ENCODE assay signal across 23 cellular contexts in genomic region chr3:78868570-78868969, GRCh38.
A peak's percentile ranks its signal among the peaks of the same experiment; 100 is the strongest.
DNase-seq lines count a peak whose midpoint lies in the region; ATAC-seq, FAIRE-seq and TF ChIP-seq lines count a peak whose summit lies in the region.
"Had no signal": no experiment of that assay in that cellular context is flagged by ENCODE, and none has a peak within 500 bp of the region (broad histone marks: within the 10 kb centered on the region; RNA-seq: fewer than 3 reads in every experiment).

No MANE protein-coding gene starts in this region.

- TF ChIP-seq POLR2A in A549 (IDR thresholded peaks at IDR 0.05; ENCODE audit: low read length): no peak
- no peak for TF ChIP-seq POLR2A in prostate gland (IDR thresholded peaks at IDR 0.05)
- no peak for TF ChIP-seq POLR2A in Peyer's patch (IDR thresholded peaks at IDR 0.05)

- H3K27ac Mint-ChIP-seq in astrocyte (ENCODE audit: unreplicated experiment): peak overlapping the region; percentile 18

- TF ChIP-seq CTCF in A549 (IDR thresholded peaks at IDR 0.05) (no peak), astrocyte (IDR thresholded peaks at IDR 0.05; ENCODE audit: insufficient read depth, low read depth, low read length) (no peak), prostate gland (IDR thresholded peaks at IDR 0.05) (no peak), Peyer's patch (IDR thresholded peaks at IDR 0.05) (no peak)

- no peaks in the 10 kb centered on the region for H3K9me3 Mint-ChIP-seq in astrocyte (ENCODE audit: unreplicated experiment)
- H3K9me3 Mint-ChIP-seq: nephron progenitor cell had no signal

- H3K9me3 ChIP-seq in A549 (no peaks in the 10 kb centered on the region), astrocyte (ENCODE audit: insufficient read depth, low read depth, low read length) (no peaks in the 10 kb centered on the region), prostate gland (no peaks in the 10 kb centered on the region), Peyer's patch (no peaks in the 10 kb centered on the region)
- H3K9me3 ChIP-seq: body of pancreas, HAP-1, MG63, sigmoid colon, transverse colon had no signal

- H3K27me3 ChIP-seq in astrocyte (ENCODE audit: insufficient read depth, low read length) (no peaks in the 10 kb centered on the region), prostate gland (replicated peaks; ENCODE audit: insufficient read depth) (no peaks in the 10 kb centered on the region), Peyer's patch (no peaks in the 10 kb centered on the region), H7 (ENCODE audit: control insufficient read depth, insufficient read depth, low read length) (no peaks in the 10 kb centered on the region)
- H3K27me3 ChIP-seq: body of pancreas, MG63, sigmoid colon, transverse colon had no signal

- peaks cover 29% of the 10 kb centered on the region for H3K4me1 Mint-ChIP-seq in astrocyte (ENCODE audit: low read depth, unreplicated experiment)

- CTCF ChIA-PET in A549 (lab: Yijun Ruan, JAX): no interaction called here

- H3K27me3 Mint-ChIP-seq in astrocyte (ENCODE audit: low read depth, unreplicated experiment): no peaks in the 10 kb centered on the region

- FAIRE-seq in A549 (lab: Jason Lieb, UNC): no peak
- no peak for FAIRE-seq in astrocyte (lab: Jason Lieb, UNC)
- FAIRE-seq: GM18507 had no signal

- H3K4me3 ChIP-seq in A549 (no peak overlapping the region), astrocyte (ENCODE audit: insufficient read depth, low read depth, low read length) (no peak overlapping the region), prostate gland (no peak overlapping the region), Peyer's patch (no peak overlapping the region), H7 (ENCODE audit: insufficient read depth, low read depth, low read length) (no peak overlapping the region)
- H3K4me3 ChIP-seq: body of pancreas, HAP-1, MG63, sigmoid colon, transverse colon had no signal

- H3K4me3 Mint-ChIP-seq in astrocyte (ENCODE audit: unreplicated experiment): no peak overlapping the region
- H3K4me3 Mint-ChIP-seq: nephron progenitor cell had no signal

- no peak overlapping the region for H3K9ac ChIP-seq in astrocyte (ENCODE audit: low read length)

- H3K4me2 ChIP-seq in A549 (peak overlapping the region; percentile 57; the same call in 2 of the 3 replicates), astrocyte (ENCODE audit: low read length) (no peak overlapping the region)

- POLR2A ChIA-PET in A549 (lab: Yijun Ruan, JAX): no interaction called here

- WGBS in A549 (ENCODE audit: missing lambda C conversion rate): 60% methylated on average over 1 of the region's 1 CpG
- WGBS in prostate gland: 79% methylated on average over 1 of the region's 1 CpG

- no peaks in the 10 kb centered on the region for H3K79me2 ChIP-seq in astrocyte (ENCODE audit: insufficient read depth, low read length)

- intact Hi-C loops in prostate gland (cut with DNase I): no loop called here

- no peaks in the 10 kb centered on the region for H4K20me1 ChIP-seq in astrocyte (ENCODE audit: insufficient read depth, low read length)

- ATAC-seq in A549 (no peak), GM18873 (IDR thresholded peaks at IDR 0.05; ENCODE audit: low FRiP score, unreplicated experiment) (no peak)
- ATAC-seq: body of pancreas had no signal

- no peak for TF ChIP-seq EP300 in A549 (IDR thresholded peaks at IDR 0.05)

- H3K27ac ChIP-seq in A549 (no peak overlapping the region; a peak in 2 of 6 replicates), astrocyte (ENCODE audit: low read depth, low read length) (no peak overlapping the region), prostate gland (no peak overlapping the region), Peyer's patch (no peak overlapping the region)
- H3K27ac ChIP-seq: body of pancreas, sigmoid colon, transverse colon, VCaP had no signal

- no peak for TF ChIP-seq RAD21 in A549 (conservative IDR thresholded peaks at IDR 0.05 in 1 of 2, IDR thresholded peaks at IDR 0.05 in 1 of 2)

- no peak overlapping the region for H2AFZ ChIP-seq in astrocyte (ENCODE audit: low read depth, low read length)

- peaks cover 51% of the 10 kb centered on the region; the same call in 2 of the 3 replicates for H3K4me1 ChIP-seq in A549
- H3K4me1 ChIP-seq in astrocyte (ENCODE audit: insufficient read depth, low read length): peaks cover 10% of the 10 kb centered on the region
- H3K4me1 ChIP-seq in prostate gland (replicated peaks): no peaks in the 10 kb centered on the region
- H3K4me1 ChIP-seq in Peyer's patch: no peaks in the 10 kb centered on the region
- H3K4me1 ChIP-seq: body of pancreas had no signal

- DNase-seq in A549 (ENCODE audit: low read depth in 1 of 2, low spot score in 1 of 2): no peak
- peak; percentile 61 for DNase-seq in NCI-H1105 (lab: John Stamatoyannopoulos, UW)
- DNase-seq in NCI-H2171 (lab: John Stamatoyannopoulos, UW): peak; percentile 18
- DNase-seq in astrocyte (ENCODE audit: low read depth): no peak
- no peak for DNase-seq in prostate gland (ENCODE audit: low spot score)
- DNase-seq in Peyer's patch: no peak
- no peak for DNase-seq in H7
- DNase-seq: activated CD4-positive, alpha-beta T cell treated with anti-CD3 and anti-CD28 coated beads, Interleukin-2, amount 50 U/mL, for 48 hours; activated effector memory CD4-positive, alpha-beta T cell treated with anti-CD3 and anti-CD28 coated beads, Interleukin-2, amount 50 U/mL, for 16 hours; activated T-cell treated with anti-CD3 and anti-CD28 coated beads for 4 hours; body of pancreas; C1 segment of cervical spinal cord; Calu3; hippocampal formation; MG63; nephron progenitor cell; sigmoid colon; stimulated activated CD8-positive, alpha-beta memory T cell treated with anti-CD3 and anti-CD28 coated beads, Interleukin-4, amount 100 ng/mL, for 48 hours; transverse colon had no signal

- no peaks in the 10 kb centered on the region for H3K36me3 Mint-ChIP-seq in astrocyte (ENCODE audit: low read depth, unreplicated experiment)

- H3K36me3 ChIP-seq in astrocyte (ENCODE audit: insufficient read depth, low read length) (no peaks in the 10 kb centered on the region), prostate gland (no peaks in the 10 kb centered on the region), Peyer's patch (no peaks in the 10 kb centered on the region), H7 (replicated peaks; ENCODE audit: control insufficient read depth, insufficient read depth, low read length) (no peaks in the 10 kb centered on the region)
- H3K36me3 ChIP-seq: HAP-1, MG63, sigmoid colon, transverse colon had no signal

TF ChIP-seq in A549, 52 proteins besides CTCF, POLR2A, EP300 and RAD21:
- TF ChIP-seq HOXA7 (CRISPR knock-in tag; IDR thresholded peaks at IDR 0.05) (no peak), RARB (CRISPR knock-in tag; IDR thresholded peaks at IDR 0.05) (no peak), NR3C1 (IDR thresholded peaks at IDR 0.05) (no peak), USF2 (IDR thresholded peaks at IDR 0.05) (no peak), KDM1A (IDR thresholded peaks at IDR 0.05; ENCODE audit: low read depth) (no peak)

Comparison
In these comparisons a context has a peak if more than half of its experiments do, and no peak if none do; other contexts are left out.
1. DNase-seq: peak in NCI-H1105 (single experiment) and NCI-H2171 (single experiment); none in A549 (0 of 2), astrocyte (single experiment), prostate gland (single experiment), Peyer's patch (0 of 3) and H7 (single experiment).